Comparison of ENCODE assay signal across 23 cellular contexts in the genomic region with DNA sequence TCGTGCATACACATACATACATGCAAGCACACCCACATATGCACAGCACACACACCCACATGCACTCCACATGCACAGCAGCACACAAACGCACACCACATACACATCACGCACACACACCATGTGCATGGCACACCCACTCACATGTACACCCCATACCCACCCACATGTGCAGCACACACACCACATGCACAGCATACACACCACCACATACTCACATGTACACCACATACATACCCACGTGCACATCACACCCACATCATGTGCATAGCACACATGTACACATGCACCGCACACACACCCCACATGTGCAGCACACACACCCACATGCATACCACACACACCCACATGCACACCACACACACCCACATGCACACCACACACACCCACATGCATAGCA.
A peak's percentile ranks its signal among the peaks of the same experiment; 100 is the strongest.
DNase-seq lines count a peak whose midpoint lies in the region; ATAC-seq, FAIRE-seq and TF ChIP-seq lines count a peak whose summit lies in the region.
"Had no signal": no experiment of that assay in that cellular context is flagged by ENCODE, and none has a peak within 500 bp of the region (broad histone marks: within the 10 kb centered on the region; RNA-seq: fewer than 3 reads in every experiment).

No MANE protein-coding gene starts in this region.

- in situ Hi-C loops in transverse colon (cut with MboI; ENCODE audit: low pct_ligation_motif_present in 1 of 4, low pct_unique_long_range_greater_than_20kb in 1 of 4, low sequenced_read_pairs in 3 of 4): no loop called here

- H3K18ac ChIP-seq in H1 (ENCODE audit: extremely low read depth, low read length): no peak overlapping the region

- no peaks in the 10 kb centered on the region for H3K23me2 ChIP-seq in H1 (ENCODE audit: low read depth, low read length)

- H2BK5ac ChIP-seq in H1 (ENCODE audit: low read depth, low read length): peak overlapping the region; percentile 71; the same call in 1 of the 2 replicates

- peak overlapping the region; percentile 29 for H4K91ac ChIP-seq in H1 (replicated peaks; ENCODE audit: insufficient read length, low read length)

- peak overlapping the region; percentile 85; the same call in 1 of the 2 replicates for H2BK12ac ChIP-seq in H1 (ENCODE audit: low read depth, low read length)

- H3K4ac ChIP-seq in H1 (replicated peaks; ENCODE audit: insufficient read length, low read depth, low read length): peak overlapping the region; percentile 98

- peak overlapping the region; percentile 63 for H3K14ac ChIP-seq in H1 (ENCODE audit: insufficient read length)

- POLR2A ChIA-PET in H1 (lab: Charles Lee; ENCODE audit: partially characterized antibody): no interaction called here

- H3K4me2 ChIP-seq in H1 (ENCODE audit: insufficient read depth in 1 of 2, low read depth in 2 of 2, low read length in 2 of 2): no peak overlapping the region
- H3K4me2 ChIP-seq: A549; BLaER1 treated with 17β-estradiol and CSF1 and Interleukin-3, amounts not matched to agents 10 nM and 100 nM; PC-9 had no signal

- CTCF ChIA-PET in H1 (lab: Charles Lee; ENCODE audit: partially characterized antibody): no interaction called here

- H3K9ac ChIP-seq in H1 (replicated peaks in 1 of 4; ENCODE audit: extremely low read depth in 1 of 4, low read depth in 3 of 4, low read length in 3 of 4): no peak overlapping the region
- H3K9ac ChIP-seq: BLaER1 treated with 17β-estradiol and CSF1 and Interleukin-3, amounts not matched to agents 10 nM and 100 nM had no signal

- TF ChIP-seq CTCF in H1 (IDR thresholded peaks at IDR 0.05; ENCODE audit: control extremely low read depth in 1 of 3, insufficient read depth in 1 of 3, low read depth in 1 of 3, low read length in 3 of 3) (no peak), transverse colon (IDR thresholded peaks at IDR 0.05) (no peak)

- no peak for TF ChIP-seq POLR2A in H1 (IDR thresholded peaks at IDR 0.05; ENCODE audit: control extremely low read depth in 1 of 2, low read depth in 2 of 2, low read length in 2 of 2)
- TF ChIP-seq POLR2A in transverse colon (IDR thresholded peaks at IDR 0.05): no peak

- WGBS in H1 (ENCODE audit: extremely low coverage in 1 of 2, insufficient coverage in 1 of 2, insufficient read length in 1 of 2, insufficient replicate concordance in 2 of 2, low coverage in 1 of 2, low lambda C conversion rate in 2 of 2, missing lambda C conversion rate in 1 of 2), 2 experiments: 97% methylated on average over 5 of the region's 5 CpGs; no CpG with 5 or more reads in 1 of the 2 experiments
- 67 to 79% methylated on average over 1 to 5 of the region's 5 CpGs for WGBS in transverse colon (ENCODE audit: low coverage in 1 of 2), 2 donors

- ATAC-seq in sciatic nerve (peak; percentile 48), HG02870 (IDR thresholded peaks at IDR 0.05; ENCODE audit: unreplicated experiment) (no peak)
- no peak for ATAC-seq in stimulated activated naive CD8-positive, alpha-beta T cell treated with anti-CD3 and anti-CD28 coated beads, Interleukin-15, Interleukin-2, amounts not matched to agents 100 U/mL and 50 U/mL, for 24 hours
- ATAC-seq: A549 had no signal

- no peak for TF ChIP-seq RAD21 in H1 (IDR thresholded peaks at IDR 0.05 in 1 of 2, conservative IDR thresholded peaks at IDR 0.05 in 1 of 2; ENCODE audit: low read depth in 2 of 2, low read length in 2 of 2)

- peak overlapping the region; percentile 47 for H3K23ac ChIP-seq in H1 (ENCODE audit: insufficient read length)

- H3K9me3 ChIP-seq in H1 (ENCODE audit: insufficient read depth in 2 of 2, low read depth in 1 of 2, low read length in 1 of 2) (no peaks in the 10 kb centered on the region), transverse colon (no peaks in the 10 kb centered on the region)
- H3K9me3 ChIP-seq: A549; BLaER1 treated with 17β-estradiol and CSF1 and Interleukin-3, amounts not matched to agents 10 nM and 100 nM; MG63 had no signal

- H2BK120ac ChIP-seq in H1 (replicated peaks; ENCODE audit: low read depth, low read length): no peak overlapping the region

- 0 out of 2 replicates have a peak overlapping the region, but pooled peaks have one; percentile 52 for H2BK20ac ChIP-seq in H1 (ENCODE audit: low read length)

- intact Hi-C loops in sciatic nerve (cut with DNase I) (loop anchor here (1.0 kb wide), 1 partner anchor 111 kb away; no protein-coding TSS in a partner anchor), transverse colon (cut with DNase I; ENCODE audit: low total_unique reads) (no loop called here)

- H3K56ac ChIP-seq in H1 (replicated peaks; ENCODE audit: insufficient read length, low read depth, low read length): no peak overlapping the region

- peaks cover 0 to 1% (median 0%) of the 10 kb centered on the region in 4 experiments; a peak in 1 of 7 replicates for H3K27me3 ChIP-seq in H1 (replicated peaks in 1 of 4; ENCODE audit: control insufficient read depth in 3 of 4, extremely low read depth in 1 of 4, insufficient read depth in 3 of 4, low read length in 3 of 4)
- H3K27me3 ChIP-seq in transverse colon: no peaks in the 10 kb centered on the region
- H3K27me3 ChIP-seq: BLaER1 treated with 17β-estradiol and CSF1 and Interleukin-3, amounts not matched to agents 10 nM and 100 nM; MG63 had no signal

- no peaks in the 10 kb centered on the region for H3K79me2 ChIP-seq in H1 (ENCODE audit: control insufficient read depth in 1 of 2, insufficient read depth in 2 of 2, low read length in 2 of 2)

- H2AK5ac ChIP-seq in H1 (ENCODE audit: low read depth, low read length): peak overlapping the region; percentile 97; the same call in 1 of the 2 replicates

- DNase-seq in HTR-8/SVneo (ENCODE audit: insufficient read length, low spot score): no peak
- DNase-seq in H1 (ENCODE audit: low read depth in 1 of 2, low spot score in 2 of 2): no peak
- no peak for DNase-seq in sciatic nerve (ENCODE audit: low spot score)
- DNase-seq in transverse colon: no peak
- no peak for DNase-seq in stimulated activated naive CD8-positive, alpha-beta T cell treated with anti-CD3 and anti-CD28 coated beads, Interleukin-15, Interleukin-2, amounts not matched to agents 100 U/mL and 50 U/mL, for 24 hours
- DNase-seq in NCI-H1417 treated with DMSO at 0.1 percent for 48 hours (lab: John Stamatoyannopoulos, UW): no peak
- DNase-seq: AML-193; CD4-positive, alpha-beta T cell; H7; HFFc6; KG1; MG63; NCI-H1105 treated with DMSO at 0.1 percent for 48 hours; NCI-H2029; NCI-H526 treated with DMSO at 0.1 percent for 48 hours; PC-9; Right ventricle myocardium superior; RPMI8226 had no signal

- peaks cover 0 to 3% (median 1%) of the 10 kb centered on the region in 4 experiments; a peak in 3 of 7 replicates for H3K4me1 ChIP-seq in H1 (replicated peaks in 1 of 4; ENCODE audit: control insufficient read depth in 3 of 4, insufficient read depth in 4 of 4, low read length in 3 of 4)
- H3K4me1 ChIP-seq in transverse colon: no peaks in the 10 kb centered on the region
- H3K4me1 ChIP-seq: A549; BLaER1 treated with 17β-estradiol and CSF1 and Interleukin-3, amounts not matched to agents 10 nM and 100 nM had no signal

- H3K36me3 ChIP-seq in H1 (ENCODE audit: control insufficient read depth in 2 of 4, insufficient read depth in 4 of 4, low read length in 3 of 4): no peaks in the 10 kb centered on the region
- no peaks in the 10 kb centered on the region for H3K36me3 ChIP-seq in transverse colon
- H3K36me3 ChIP-seq: BLaER1 treated with 17β-estradiol and CSF1 and Interleukin-3, amounts not matched to agents 10 nM and 100 nM; MG63 had no signal

- H3K4me3 ChIP-seq in H1 (ENCODE audit: extremely low read depth in 1 of 4, insufficient read depth in 2 of 4, low read depth in 3 of 4, low read length in 4 of 4) (no peak overlapping the region), transverse colon (no peak overlapping the region)
- H3K4me3 ChIP-seq: A549; BLaER1 treated with 17β-estradiol and CSF1 and Interleukin-3, amounts not matched to agents 10 nM and 100 nM; MG63; PC-9 had no signal

- 0 out of 2 replicates have a peak overlapping the region, but pooled peaks have one; percentile 65 for H2BK15ac ChIP-seq in H1 (ENCODE audit: low read length)

- no peaks in the 10 kb centered on the region for H3K79me1 ChIP-seq in H1 (ENCODE audit: low read depth, low read length)

- H4K20me1 ChIP-seq in H1 (replicated peaks in 1 of 2; ENCODE audit: control insufficient read depth in 1 of 2, insufficient read depth in 2 of 2, low read length in 2 of 2): peaks cover 0 to 4% of the 10 kb centered on the region in 2 experiments
- H4K20me1 ChIP-seq: BLaER1 treated with 17β-estradiol and CSF1 and Interleukin-3, amounts not matched to agents 10 nM and 100 nM had no signal

- H2AFZ ChIP-seq in H1 (ENCODE audit: low read length): no peak overlapping the region
- H2AFZ ChIP-seq: PC-9 had no signal

- no peak for TF ChIP-seq EP300 in H1 (IDR thresholded peaks at IDR 0.05; ENCODE audit: borderline replicate concordance in 1 of 2, low read depth in 2 of 2, low read length in 2 of 2)
- no peak for TF ChIP-seq EP300 in transverse colon (IDR thresholded peaks at IDR 0.05; ENCODE audit: low read depth)

- no peak overlapping the region for H3K27ac ChIP-seq in H1 (ENCODE audit: low read depth, low read length)
- no peak overlapping the region for H3K27ac ChIP-seq in transverse colon
- H3K27ac ChIP-seq: A549; BLaER1 treated with 17β-estradiol and CSF1 and Interleukin-3, amounts not matched to agents 10 nM and 100 nM; HL-60; PC-9 had no signal

- FAIRE-seq in HTR-8/SVneo (lab: Jason Lieb, UNC): peak; percentile 80
- FAIRE-seq in H1 (lab: Jason Lieb, UNC): no peak
- FAIRE-seq: A549, D721Med had no signal

- no peak overlapping the region for H4K5ac ChIP-seq in H1 (ENCODE audit: insufficient read length, low read depth, low read length)

- no peak overlapping the region for H4K8ac ChIP-seq in H1 (ENCODE audit: extremely low read depth, insufficient read depth, low read length)

TF ChIP-seq in H1, 55 proteins besides CTCF, POLR2A, EP300 and RAD21:
- TF ChIP-seq HDAC2 (IDR thresholded peaks at IDR 0.05; ENCODE audit: borderline replicate concordance in 1 of 2, low read depth in 2 of 2, low read length in 2 of 2) (no peak), TBP (IDR thresholded peaks at IDR 0.05; ENCODE audit: low read depth, low read length) (no peak), POLR2AphosphoS5 (IDR thresholded peaks at IDR 0.05; ENCODE audit: low read depth, low read length) (no peak), FOSL1 (IDR thresholded peaks at IDR 0.05; ENCODE audit: insufficient read depth, low read depth, low read length) (no peak), SP1 (IDR thresholded peaks at IDR 0.05; ENCODE audit: low read depth, low read length) (no peak), YY1 (IDR thresholded peaks at IDR 0.05; ENCODE audit: low read depth, low read length) (no peak), GABPA (IDR thresholded peaks at IDR 0.05; ENCODE audit: borderline replicate concordance, insufficient read depth, low read length) (no peak)
- TF ChIP-seq, protein P1, sequence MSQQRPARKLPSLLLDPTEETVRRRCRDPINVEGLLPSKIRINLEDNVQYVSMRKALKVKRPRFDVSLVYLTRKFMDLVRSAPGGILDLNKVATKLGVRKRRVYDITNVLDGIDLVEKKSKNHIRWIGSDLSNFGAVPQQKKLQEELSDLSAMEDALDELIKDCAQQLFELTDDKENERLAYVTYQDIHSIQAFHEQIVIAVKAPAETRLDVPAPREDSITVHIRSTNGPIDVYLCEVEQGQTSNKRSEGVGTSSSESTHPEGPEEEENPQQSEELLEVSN (IDR thresholded peaks at IDR 0.05): no peak
